In genomic region chr20:29873946-29874345, GRCh38 we compare ENCODE assay signal across 8 cellular contexts.
A peak's percentile ranks its signal among the peaks of the same experiment; 100 is the strongest.
DNase-seq lines count a peak whose midpoint lies in the region.

No MANE protein-coding gene starts in this region.

- H3K4me1 ChIP-seq in Karpas-422 (ENCODE audit: low read length) (no peaks in the 10 kb centered on the region), thymus (ENCODE audit: control insufficient read depth, insufficient read depth, low read length) (no peaks in the 10 kb centered on the region)

- 60% methylated on average over 28 of the region's 28 CpGs for WGBS in thymus

- H2AFZ ChIP-seq in Karpas-422 (ENCODE audit: low read length): no peak overlapping the region

- H3K79me2 ChIP-seq in Karpas-422 (ENCODE audit: low read length): no peaks in the 10 kb centered on the region

- H3K9me3 ChIP-seq in Karpas-422 (ENCODE audit: low read length): peaks cover 11% of the 10 kb centered on the region; the same call in 1 of the 2 replicates
- peaks cover 18% of the 10 kb centered on the region for H3K9me3 ChIP-seq in thymus (ENCODE audit: control insufficient read depth)

- H3K9me2 ChIP-seq in Karpas-422 (replicated peaks; ENCODE audit: insufficient read depth, low read length): no peaks in the 10 kb centered on the region

- DNase-seq in DMS 273 treated with DMSO at 0.1 percent for 48 hours (lab: John Stamatoyannopoulos, UW) (peak; percentile 19), Karpas-422 (peak; percentile 78), SKM-1 (lab: John Stamatoyannopoulos, UW; ENCODE audit: unreplicated experiment) (no peak), MV-4-11 (lab: John Stamatoyannopoulos, UW) (no peak), hepatic stellate cell (ENCODE audit: low spot score) (no peak)
- peak; percentile 39 for DNase-seq in activated CD8-positive, alpha-beta memory T cell treated with anti-CD3 and anti-CD28 coated beads, Interleukin-2, amount 50 U/mL, for 4 hours

- H3K4me3 ChIP-seq in Karpas-422 (ENCODE audit: low read length) (peak overlapping the region; percentile 65), iPS-11a (ENCODE audit: low read depth, low read length) (peak overlapping the region; percentile 8), thymus (ENCODE audit: low read length) (peak overlapping the region; percentile 19)

- H3K27ac ChIP-seq in Karpas-422 (ENCODE audit: low read length) (no peak overlapping the region), thymus (ENCODE audit: low read depth) (no peak overlapping the region)

- H3K27me3 ChIP-seq in Karpas-422 (ENCODE audit: low read length) (no peaks in the 10 kb centered on the region), thymus (ENCODE audit: control insufficient read depth, insufficient read depth) (no peaks in the 10 kb centered on the region)

- peak overlapping the region; percentile 57 for H3K4me2 ChIP-seq in Karpas-422 (ENCODE audit: low read depth, low read length, poor library complexity, severe bottlenecking)

- no peaks in the 10 kb centered on the region for H3K36me3 ChIP-seq in Karpas-422 (ENCODE audit: insufficient read depth, low read length)
- H3K36me3 ChIP-seq in thymus (ENCODE audit: control insufficient read depth, insufficient read depth): no peaks in the 10 kb centered on the region

- H4K20me1 ChIP-seq in Karpas-422 (ENCODE audit: insufficient read depth, low read depth, low read length): no peaks in the 10 kb centered on the region

- H3K9ac ChIP-seq in Karpas-422 (ENCODE audit: low read length): peak overlapping the region; percentile 68

Comparison
In these comparisons a context has a peak if more than half of its experiments do, and no peak if none do; other contexts are left out.
1. DNase-seq: peak in DMS 273 treated with DMSO at 0.1 percent for 48 hours (single experiment), Karpas-422 (single experiment) and activated CD8-positive, alpha-beta memory T cell treated with anti-CD3 and anti-CD28 coated beads, Interleukin-2, amount 50 U/mL, for 4 hours (single experiment); none in SKM-1 (single experiment), MV-4-11 (single experiment) and hepatic stellate cell (single experiment).
2. H3K4me3 ChIP-seq: peak in every context shown above with its lines; median percentile 65 in Karpas-422; 19 in thymus; 8 in iPS-11a.